In the genomic region with DNA sequence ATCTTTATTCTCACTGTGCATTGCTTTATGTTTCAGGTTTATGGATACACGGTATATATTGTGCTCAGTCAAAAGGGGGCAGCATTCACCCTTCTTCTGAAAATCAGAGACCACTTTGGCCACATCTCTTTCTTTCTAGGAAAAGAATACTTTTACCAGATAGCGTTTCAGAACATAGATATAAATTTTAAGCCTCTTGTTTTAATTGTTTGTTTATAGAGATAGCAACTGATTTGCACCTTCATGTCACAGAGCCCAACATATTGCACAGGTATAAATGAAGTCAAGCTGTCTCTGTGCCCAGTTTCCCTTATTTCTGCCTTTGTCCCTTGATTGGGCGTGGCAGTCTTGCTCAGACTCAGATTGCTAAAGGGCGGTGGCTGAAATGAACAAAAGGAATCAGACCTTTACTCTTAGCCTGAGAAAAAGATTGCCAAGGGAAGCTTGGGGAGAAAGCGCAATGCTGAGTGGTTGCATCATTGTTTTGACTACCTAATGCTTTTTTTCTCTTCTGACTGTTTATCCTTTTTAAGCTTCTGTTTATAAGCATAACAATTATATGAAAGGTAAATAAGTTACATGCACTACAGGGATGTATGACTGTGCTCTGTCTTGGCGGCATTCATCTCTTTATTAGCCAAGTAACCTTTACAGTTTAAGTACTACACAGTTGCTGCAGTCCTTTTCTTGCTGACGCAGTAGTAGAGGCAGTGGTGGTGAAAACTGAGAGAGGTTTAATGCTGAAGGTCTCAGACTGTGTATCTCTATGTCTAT, we compare ENCODE assay signal across 8 cellular contexts.
DNase-seq lines count a peak whose midpoint lies in the region; ATAC-seq and TF ChIP-seq lines count a peak whose summit lies in the region.

No MANE protein-coding gene starts in this region.

- H3K4me1 Mint-ChIP-seq in stimulated activated naive B cell treated with anti-CD40 and anti-IgM and Interleukin-4, amounts not matched to agents 10 μg/mL and 1 μg/mL and 100 μg/mL, for 72 hours = peaks cover 0 to 8% of the 10 kb centered on the region in 2 donors

- no peaks in the 10 kb centered on the region for H3K9me3 Mint-ChIP-seq in stimulated activated naive B cell treated with anti-CD40 and anti-IgM and Interleukin-4, amounts not matched to agents 10 μg/mL and 1 μg/mL and 100 μg/mL, for 72 hours

- peaks cover 12 to 14% of the 10 kb centered on the region in 2 donors for H3K27me3 Mint-ChIP-seq in stimulated activated naive B cell treated with anti-CD40 and anti-IgM and Interleukin-4, amounts not matched to agents 10 μg/mL and 1 μg/mL and 100 μg/mL, for 72 hours

- H3K36me3 Mint-ChIP-seq in stimulated activated naive B cell treated with anti-CD40 and anti-IgM and Interleukin-4, amounts not matched to agents 10 μg/mL and 1 μg/mL and 100 μg/mL, for 72 hours = no peaks in the 10 kb centered on the region

- peak; percentile 67 for TF ChIP-seq CTCF in brain microvascular endothelial cell (IDR thresholded peaks at IDR 0.05; ENCODE audit: low read depth, low read length, missing control alignments)

- H3K27ac Mint-ChIP-seq in stimulated activated naive B cell treated with anti-CD40 and anti-IgM and Interleukin-4, amounts not matched to agents 10 μg/mL and 1 μg/mL and 100 μg/mL, for 72 hours = no peak overlapping the region

- H3K27me3 ChIP-seq in brain microvascular endothelial cell (replicated peaks) = no peaks in the 10 kb centered on the region

- DNase-seq in Right ventricle myocardium inferior (ENCODE audit: missing footprints) (peak; percentile 9), cardiac septum (ENCODE audit: low spot score) (no peak), HT-29 (ENCODE audit: low spot score) (peak; percentile 60), NCI-H526 treated with DMSO at 0.1 percent for 48 hours (lab: John Stamatoyannopoulos, UW) (peak; percentile 58), brain microvascular endothelial cell (peak; percentile 70), inferior parietal cortex (ENCODE audit: extremely low spot score) (peak; percentile 70)
- DNase-seq in stimulated activated naive B cell treated with anti-CD40 and anti-IgM and Interleukin-4, amounts not matched to agents 10 μg/mL and 1 μg/mL and 100 μg/mL, for 72 hours = peak; percentile 9
- DNase-seq in activated CD4-positive, CD25-positive, alpha-beta regulatory T cell (lab: John Stamatoyannopoulos, UW) = no peak

- peak; percentile 62 for ATAC-seq in Right ventricle myocardium inferior
- peak; percentile 63 to 68 for ATAC-seq in stimulated activated naive B cell treated with anti-CD40 and anti-IgM and Interleukin-4, amounts not matched to agents 10 μg/mL and 1 μg/mL and 100 μg/mL, for 72 hours (replicated peaks)

- in situ Hi-C loops in brain microvascular endothelial cell (cut with HindIII; ENCODE audit: low pct_ligation_motif_present, low sequenced_read_pairs) = loop anchor here (25.0 kb wide), 2 partner anchors 444 to 594 kb away; no protein-coding TSS in a partner anchor

- intact Hi-C loops in Right ventricle myocardium inferior (cut with DNase I) (loop anchor here (1.0 to 5.0 kb wide), 4 partner anchors 219 to 566 kb away; no protein-coding TSS in a partner anchor), cardiac septum (cut with DNase I) (loop anchor here (1.0 to 5.0 kb wide), 3 partner anchors 354 to 564 kb away; no protein-coding TSS in a partner anchor)

- peak overlapping the region; percentile 77 for H3K27ac ChIP-seq in brain microvascular endothelial cell

- H3K4me3 Mint-ChIP-seq in stimulated activated naive B cell treated with anti-CD40 and anti-IgM and Interleukin-4, amounts not matched to agents 10 μg/mL and 1 μg/mL and 100 μg/mL, for 72 hours = no peak overlapping the region

- H3K4me3 ChIP-seq in brain microvascular endothelial cell (ENCODE audit: low read depth, low read length) = no peak overlapping the region

- no peaks in the 10 kb centered on the region for H3K36me3 ChIP-seq in brain microvascular endothelial cell (replicated peaks)

Comparison
In these comparisons a context has a peak if more than half of its experiments do, and no peak if none do; other contexts are left out.
1. DNase-seq: peak in Right ventricle myocardium inferior (single experiment), HT-29 (single experiment), NCI-H526 treated with DMSO at 0.1 percent for 48 hours (single experiment), brain microvascular endothelial cell (single experiment), inferior parietal cortex (single experiment) and stimulated activated naive B cell treated with anti-CD40 and anti-IgM and Interleukin-4, amounts not matched to agents 10 μg/mL and 1 μg/mL and 100 μg/mL, for 72 hours (single experiment); none in cardiac septum (single experiment) and activated CD4-positive, CD25-positive, alpha-beta regulatory T cell (0 of 4).